18 cellular contexts compared by ENCODE assay signal in genomic region chr21:33028271-33028670, GRCh38. TPM values are rescaled to one million over a fixed set of nuclear protein-coding genes. Genes with fewer than 3 reads are reported as not detected.
DNase-seq lines count a peak whose midpoint lies in the region; TF ChIP-seq lines count a peak whose summit lies in the region.
"Had no signal": no experiment of that assay in that cellular context is flagged by ENCODE, and none has a peak within 500 bp of the region (broad histone marks: within the 10 kb centered on the region; RNA-seq: fewer than 3 reads in every experiment).

No MANE protein-coding gene starts in this region.

- no peak for TF ChIP-seq CTCF in GM13977 (IDR thresholded peaks at IDR 0.05; ENCODE audit: extremely low read depth, insufficient read depth, missing control alignments)
- no peak for TF ChIP-seq CTCF in brain (conservative IDR thresholded peaks at IDR 0.05)
- TF ChIP-seq CTCF in osteoblast (IDR thresholded peaks at IDR 0.05; ENCODE audit: extremely low read depth, low read depth, low read length): no peak

- no peak overlapping the region for H3K4me3 ChIP-seq in osteoblast (ENCODE audit: insufficient read depth, low read length)
- H3K4me3 ChIP-seq: A549, hepatocyte, SK-N-MC had no signal

- peak overlapping the region; percentile 67 for H3K27ac Mint-ChIP-seq in T-helper 2 cell treated with Interferon-gamma antibody and Interleukin-4, amounts not matched to agents 5 μg/mL and 100 μg/mL, for 36 hours
- peak overlapping the region in 1 of 5 experiments; percentile 17 for H3K27ac Mint-ChIP-seq in brain
- H3K27ac Mint-ChIP-seq: activated B cell treated with CpG ODN at 0.5 μM for 24 hours had no signal

- no peaks in the 10 kb centered on the region for H3K9me3 Mint-ChIP-seq in T-helper 2 cell treated with Interferon-gamma antibody and Interleukin-4, amounts not matched to agents 5 μg/mL and 100 μg/mL, for 36 hours
- H3K9me3 Mint-ChIP-seq in brain: peaks cover 0 to 14% (median 0%) of the 10 kb centered on the region in 5 experiments
- H3K9me3 Mint-ChIP-seq: activated B cell treated with CpG ODN at 0.5 μM for 24 hours had no signal

- H2AFZ ChIP-seq in osteoblast (ENCODE audit: low read length): no peak overlapping the region
- H2AFZ ChIP-seq: hepatocyte had no signal

- H3K36me3 ChIP-seq in osteoblast (ENCODE audit: insufficient read depth, low read length): no peaks in the 10 kb centered on the region

- peaks cover 78% of the 10 kb centered on the region for H3K27me3 Mint-ChIP-seq in T-helper 2 cell treated with Interferon-gamma antibody and Interleukin-4, amounts not matched to agents 5 μg/mL and 100 μg/mL, for 36 hours (ENCODE audit: low read depth)
- H3K27me3 Mint-ChIP-seq in brain: peaks cover 98% of the 10 kb centered on the region

- no peaks in the 10 kb centered on the region for H3K4me1 ChIP-seq in osteoblast (ENCODE audit: insufficient read depth, low read length)
- H3K4me1 ChIP-seq: A549, Caco-2 had no signal

- peaks cover 98% of the 10 kb centered on the region for H3K27me3 ChIP-seq in osteoblast (ENCODE audit: insufficient read depth, low read length)

- H3K4me1 Mint-ChIP-seq in T-helper 2 cell treated with Interferon-gamma antibody and Interleukin-4, amounts not matched to agents 5 μg/mL and 100 μg/mL, for 36 hours (ENCODE audit: low read depth): peaks cover 13% of the 10 kb centered on the region
- peaks cover 41% of the 10 kb centered on the region for H3K4me1 Mint-ChIP-seq in brain

- in situ Hi-C loops in GM13977 (cut with MboI; ENCODE audit: low pct_unique_long_range_greater_than_20kb, low sequenced_read_pairs, unreplicated experiment): no loop called here

- H3K79me2 ChIP-seq in osteoblast (ENCODE audit: insufficient read depth, low read length): no peaks in the 10 kb centered on the region
- H3K79me2 ChIP-seq: hepatocyte had no signal

- no peak overlapping the region for H3K27ac ChIP-seq in osteoblast (ENCODE audit: low read depth, low read length)
- H3K27ac ChIP-seq: A549, hepatocyte, SK-N-MC had no signal

- no peaks in the 10 kb centered on the region for H4K20me1 ChIP-seq in osteoblast (ENCODE audit: insufficient read depth, low read length)

- H3K9me3 ChIP-seq in osteoblast (ENCODE audit: low read depth, low read length): no peaks in the 10 kb centered on the region
- H3K9me3 ChIP-seq: A549, Caco-2 had no signal

- H3K4me2 ChIP-seq in osteoblast (ENCODE audit: insufficient read depth, low read length): no peak overlapping the region
- H3K4me2 ChIP-seq: A549 had no signal

- H3K4me3 Mint-ChIP-seq in T-helper 2 cell treated with Interferon-gamma antibody and Interleukin-4, amounts not matched to agents 5 μg/mL and 100 μg/mL, for 36 hours: peak overlapping the region; percentile 45
- H3K4me3 Mint-ChIP-seq in brain: peak overlapping the region; percentile 16 to 76 (median 71)

- H3K36me3 Mint-ChIP-seq in T-helper 2 cell treated with Interferon-gamma antibody and Interleukin-4, amounts not matched to agents 5 μg/mL and 100 μg/mL, for 36 hours (ENCODE audit: low read depth): peaks cover 2% of the 10 kb centered on the region
- H3K36me3 Mint-ChIP-seq in brain: no peaks in the 10 kb centered on the region

- no peak for DNase-seq in T-helper 2 cell treated with Interferon-gamma antibody and Interleukin-4, amounts not matched to agents 5 μg/mL and 100 μg/mL, for 36 hours (ENCODE audit: low spot score)
- no peak for DNase-seq in T-helper 2 cell
- peak; percentile 43 for DNase-seq in GM13977 (ENCODE audit: low spot score)
- peak; percentile 78 for DNase-seq in osteoblast (ENCODE audit: insufficient read length, low spot score, missing footprints)
- DNase-seq in SKM-1 treated with dmso at 0.1 percent for 144 hours (lab: John Stamatoyannopoulos, UW; ENCODE audit: unreplicated experiment): no peak
- DNase-seq in DMS114 treated with DMSO at 0.1 percent for 48 hours (lab: John Stamatoyannopoulos, UW; ENCODE audit: unreplicated experiment): no peak
- DNase-seq in SW 1271 (lab: John Stamatoyannopoulos, UW): no peak
- DNase-seq: activated B cell treated with CpG ODN at 0.5 μM for 24 hours, Caco-2, GDM1, NCI-H146, NCI-H446 had no signal

RNA-seq across cellular contexts. Expression of gene OLIG2, which starts 2.5 kb away (rescaled TPM):
- polyA plus RNA-seq in brain (ENCODE audit: insufficient read depth, low read depth, low replicate concordance): 33.3 TPM
- not detected in 2 replicates for total RNA-seq in osteoblast
- total RNA-seq: activated B cell treated with CpG ODN at 0.5 μM for 24 hours, Caco-2, hepatocyte, OCI-LY7, posterior vena cava had no signal
- polyA plus RNA-seq: A549, hepatocyte had no signal

RNA-seq across cellular contexts. Expression of gene OLIG1, which starts 41.7 kb away (rescaled TPM):
- 114 TPM for polyA plus RNA-seq in brain (ENCODE audit: insufficient read depth, low read depth, low replicate concordance)
- total RNA-seq in osteoblast: not detected in 2 replicates
- total RNA-seq: activated B cell treated with CpG ODN at 0.5 μM for 24 hours, Caco-2, hepatocyte, OCI-LY7, posterior vena cava had no signal
- polyA plus RNA-seq: A549, hepatocyte had no signal

Comparison
In these comparisons a context has a peak if more than half of its experiments do, and no peak if none do; other contexts are left out.
1. DNase-seq: peak in GM13977 (single experiment) and osteoblast (single experiment); none in T-helper 2 cell treated with Interferon-gamma antibody and Interleukin-4, amounts not matched to agents 5 μg/mL and 100 μg/mL, for 36 hours (single experiment), T-helper 2 cell (0 of 5), SKM-1 treated with dmso at 0.1 percent for 144 hours (single experiment), DMS114 treated with DMSO at 0.1 percent for 48 hours (single experiment) and SW 1271 (0 of 2).